In the genomic region with DNA sequence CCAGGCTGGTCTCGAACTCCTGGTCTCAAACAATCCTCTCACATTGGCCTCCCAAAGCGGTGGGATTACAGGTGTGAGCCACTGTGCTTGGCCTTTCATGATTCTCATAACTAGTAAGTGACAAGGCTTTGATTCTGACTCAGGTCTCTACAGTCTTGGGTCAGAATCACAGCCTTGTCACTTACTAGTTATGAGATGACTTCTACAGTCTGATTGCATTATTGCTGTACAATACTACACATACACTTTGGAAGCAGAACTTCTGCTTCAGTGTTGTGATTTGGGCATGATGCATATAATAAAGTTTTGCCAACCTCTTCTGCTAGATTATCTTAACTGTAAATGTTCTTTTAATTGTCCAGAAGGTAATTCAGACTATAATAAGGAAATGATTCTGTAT, we compare ENCODE assay signal across 1 cellular context.
TF ChIP-seq lines count a peak whose summit lies in the region.

No MANE protein-coding gene starts in this region.

TF ChIP-seq in H1, 55 proteins besides CTCF, POLR2A, EP300 and RAD21 (continued from another document):
- TF ChIP-seq ATF3 (IDR thresholded peaks at IDR 0.05; ENCODE audit: insufficient read depth, low read depth, low read length) (no peak), SP4 (IDR thresholded peaks at IDR 0.05; ENCODE audit: low read length) (no peak)
